In genomic region chr2:72623481-72623880, GRCh38 we compare ENCODE assay signal across 24 cellular contexts.
A peak's percentile ranks its signal among the peaks of the same experiment; 100 is the strongest.
DNase-seq lines count a peak whose midpoint lies in the region; ATAC-seq and TF ChIP-seq lines count a peak whose summit lies in the region.
"Had no signal": no experiment of that assay in that cellular context is flagged by ENCODE, and none has a peak within 500 bp of the region (broad histone marks: within the 10 kb centered on the region; RNA-seq: fewer than 3 reads in every experiment).

No MANE protein-coding gene starts in this region.

- H3K9me3 ChIP-seq in T-helper 17 cell (ENCODE audit: control insufficient read depth, low read length, poor library complexity, severe bottlenecking): peaks cover 6% of the 10 kb centered on the region
- H3K9me3 ChIP-seq: A549; BE2C; BLaER1 treated with 17β-estradiol and CSF1 and Interleukin-3, amounts not matched to agents 10 nM and 100 nM; HAP-1 had no signal

- H3K4me3 Mint-ChIP-seq in T-helper 17 cell (no peak overlapping the region), progenitor cell of endocrine pancreas (ENCODE audit: low read depth) (no peak overlapping the region)
- H3K4me3 Mint-ChIP-seq: CD14-positive monocyte; CD4-positive, alpha-beta T cell; CD8-positive, alpha-beta memory T cell had no signal

- no peak for TF ChIP-seq CTCF in progenitor cell of endocrine pancreas (IDR thresholded peaks at IDR 0.05; ENCODE audit: unreplicated experiment)

- H3K27ac Mint-ChIP-seq in T-helper 17 cell: peak overlapping the region; percentile 0
- peak overlapping the region; percentile 3 for H3K27ac Mint-ChIP-seq in progenitor cell of endocrine pancreas
- H3K27ac Mint-ChIP-seq: CD14-positive monocyte; CD4-positive, alpha-beta T cell had no signal

- H3K36me3 Mint-ChIP-seq in T-helper 17 cell (ENCODE audit: low read depth) (no peaks in the 10 kb centered on the region), progenitor cell of endocrine pancreas (ENCODE audit: insufficient read depth) (peaks cover 3% of the 10 kb centered on the region)
- H3K36me3 Mint-ChIP-seq: CD14-positive monocyte had no signal

- ATAC-seq in T-helper 17 cell (no peak), GM21360 (IDR thresholded peaks at IDR 0.05; ENCODE audit: unreplicated experiment) (no peak), HG03039 (IDR thresholded peaks at IDR 0.05; ENCODE audit: unreplicated experiment) (no peak)
- ATAC-seq: A549, GM12878 had no signal

- no peaks in the 10 kb centered on the region for H3K9me3 Mint-ChIP-seq in progenitor cell of endocrine pancreas (ENCODE audit: low read depth)

- DNase-seq in T-helper 17 cell (no peak), astrocyte of the hippocampus (ENCODE audit: low read depth, low spot score) (peak; percentile 29), kidney glomerular epithelial cell (lab: John Stamatoyannopoulos, UW) (peak; percentile 12), progenitor cell of endocrine pancreas (ENCODE audit: low spot score, unreplicated experiment) (no peak), NCI-H146 treated with DMSO at 0.1 percent for 48 hours (lab: John Stamatoyannopoulos, UW; ENCODE audit: unreplicated experiment) (no peak), mesenteric fat pad (ENCODE audit: low spot score) (no peak)
- DNase-seq: 8988T; ACHN; AML-193; BE2C; CD4-positive, alpha-beta T cell; CD8-positive, alpha-beta memory T cell; DMS 273 treated with DMSO at 0.1 percent for 48 hours; DMS79; EL; GDM1; GOT3 had no signal

- H3K27me3 Mint-ChIP-seq in T-helper 17 cell (no peaks in the 10 kb centered on the region), progenitor cell of endocrine pancreas (no peaks in the 10 kb centered on the region)
- H3K27me3 Mint-ChIP-seq: CD4-positive, alpha-beta T cell had no signal

- H3K4me1 Mint-ChIP-seq in T-helper 17 cell (peaks cover 10% of the 10 kb centered on the region), progenitor cell of endocrine pancreas (ENCODE audit: low read depth) (no peaks in the 10 kb centered on the region)
- H3K4me1 Mint-ChIP-seq: CD14-positive monocyte; CD8-positive, alpha-beta memory T cell had no signal

Comparison
In these comparisons a context has a peak if more than half of its experiments do, and no peak if none do; other contexts are left out.
1. DNase-seq: peak in astrocyte of the hippocampus (single experiment) and kidney glomerular epithelial cell (single experiment); none in T-helper 17 cell (0 of 3), progenitor cell of endocrine pancreas (single experiment), NCI-H146 treated with DMSO at 0.1 percent for 48 hours (single experiment) and mesenteric fat pad (single experiment).